22 cellular contexts compared by ENCODE assay signal in the genomic region with DNA sequence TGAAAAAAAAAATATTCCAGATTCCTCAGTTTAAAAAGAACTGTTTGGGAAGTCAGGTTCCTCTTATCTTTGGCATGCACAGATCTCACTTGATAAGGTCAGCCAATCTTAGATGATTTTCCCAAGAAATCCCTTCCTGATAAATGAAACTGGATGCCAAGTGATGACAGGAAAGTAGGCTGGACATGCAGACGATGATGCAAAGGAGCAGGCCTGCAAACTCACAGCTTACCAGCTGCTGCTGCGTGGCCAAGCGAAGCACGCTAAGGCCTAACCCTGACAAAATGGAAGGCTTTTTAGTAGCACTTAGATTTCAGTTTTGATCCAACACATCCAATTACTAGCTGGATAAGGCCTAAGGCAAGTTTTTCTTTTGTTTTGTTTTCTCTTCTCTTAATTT. TPM values are rescaled to one million over a fixed set of nuclear protein-coding genes. Genes with fewer than 3 reads are reported as not detected.
DNase-seq lines count a peak whose midpoint lies in the region; ATAC-seq and TF ChIP-seq lines count a peak whose summit lies in the region.
"Had no signal": no experiment of that assay in that cellular context is flagged by ENCODE, and none has a peak within 500 bp of the region (broad histone marks: within the 10 kb centered on the region; RNA-seq: fewer than 3 reads in every experiment).

No MANE protein-coding gene starts in this region.

- no peaks in the 10 kb centered on the region for H3K9me3 Mint-ChIP-seq in CD14-positive monocyte
- H3K9me3 Mint-ChIP-seq: IgD-negative memory B cell had no signal

- H3K4me1 Mint-ChIP-seq in T-helper 17 cell (peaks cover 13% of the 10 kb centered on the region), CD14-positive monocyte (peaks cover 5% of the 10 kb centered on the region)

- no peak overlapping the region for H3K27ac ChIP-seq in parathyroid adenoma
- H3K27ac ChIP-seq: C4-2B, GM23248, SK-N-MC had no signal

- H3K4me1 ChIP-seq in parathyroid adenoma, result no peaks in the 10 kb centered on the region
- H3K4me1 ChIP-seq: HAP-1 had no signal

- no peaks in the 10 kb centered on the region for H3K36me3 ChIP-seq in parathyroid adenoma (ENCODE audit: control insufficient read depth, insufficient read depth, low read length)

- H3K27me3 Mint-ChIP-seq in T-helper 17 cell, result no peaks in the 10 kb centered on the region
- no peaks in the 10 kb centered on the region for H3K27me3 Mint-ChIP-seq in CD14-positive monocyte (ENCODE audit: low read depth in 3 of 3)
- H3K27me3 Mint-ChIP-seq: IgD-negative memory B cell had no signal

- H3K4me2 ChIP-seq in parathyroid adenoma (ENCODE audit: low read length), result peak overlapping the region; percentile 3

- H3K79me2 ChIP-seq in parathyroid adenoma, result no peaks in the 10 kb centered on the region

- ATAC-seq in GM21737 (IDR thresholded peaks at IDR 0.05; ENCODE audit: unreplicated experiment), result no peak
- ATAC-seq in HG03097 (IDR thresholded peaks at IDR 0.05; ENCODE audit: low FRiP score, unreplicated experiment), result no peak
- ATAC-seq in T-helper 17 cell, result no peak
- ATAC-seq: Right ventricle myocardium inferior had no signal

- peak; percentile 16 for DNase-seq in NCI-H226
- DNase-seq in amniotic epithelial cell (ENCODE audit: low read depth), result peak; percentile 93
- peak; percentile 55 for DNase-seq in fibroblast of villous mesenchyme (ENCODE audit: low read depth)
- DNase-seq in T-helper 17 cell, result no peak
- no peak for DNase-seq in CD14-positive monocyte (ENCODE audit: low spot score)
- DNase-seq: AML-193, DMS 273 treated with DMSO at 0.1 percent for 48 hours, GDM1, GM23248, Karpas-422, NCI-H1436, NCI-H2029, NCI-H510A treated with DMSO at 0.1 percent for 48 hours, NCI-H774 had no signal

- no peaks in the 10 kb centered on the region for H3K27me3 ChIP-seq in parathyroid adenoma (ENCODE audit: control insufficient read depth, insufficient read depth, low read length)

- TF ChIP-seq CTCF in fibroblast of villous mesenchyme (IDR thresholded peaks at IDR 0.05; ENCODE audit: insufficient read depth, low read depth, low read length) (no peak), parathyroid adenoma (IDR thresholded peaks at IDR 0.05) (no peak), CD14-positive monocyte (IDR thresholded peaks at IDR 0.05) (no peak)

- H3K4me3 Mint-ChIP-seq in T-helper 17 cell (no peak overlapping the region), CD14-positive monocyte (no peak overlapping the region)
- H3K4me3 Mint-ChIP-seq: IgD-negative memory B cell had no signal

- H3K9ac ChIP-seq in parathyroid adenoma, result no peak overlapping the region
- H3K9ac ChIP-seq: GM23248 had no signal

- no peak overlapping the region for H2AFZ ChIP-seq in parathyroid adenoma
- H2AFZ ChIP-seq: GM23248 had no signal

- H3K4me3 ChIP-seq in fibroblast of villous mesenchyme (ENCODE audit: low read depth, low read length), result no peak overlapping the region
- H3K4me3 ChIP-seq in parathyroid adenoma (ENCODE audit: low read depth, low read length), result no peak overlapping the region
- H3K4me3 ChIP-seq: GM23248, HAP-1, SK-N-MC had no signal

- H3K36me3 Mint-ChIP-seq in T-helper 17 cell (ENCODE audit: low read depth) (peaks cover 5% of the 10 kb centered on the region), CD14-positive monocyte (peaks cover 55 to 68% of the 10 kb centered on the region in 2 donors)

- H3K27ac Mint-ChIP-seq in T-helper 17 cell, result no peak overlapping the region
- no peak overlapping the region for H3K27ac Mint-ChIP-seq in CD14-positive monocyte
- H3K27ac Mint-ChIP-seq: IgD-negative memory B cell had no signal

- intact Hi-C loops in CD14-positive monocyte (cut with micrococcal nuclease), result no loop called here

- H3K9me3 ChIP-seq in parathyroid adenoma (ENCODE audit: control insufficient read depth, low read length), result no peaks in the 10 kb centered on the region
- H3K9me3 ChIP-seq in T-helper 17 cell (ENCODE audit: control insufficient read depth, low read length, poor library complexity, severe bottlenecking), result no peaks in the 10 kb centered on the region
- H3K9me3 ChIP-seq: HAP-1 had no signal

RNA-seq across cellular contexts. Expression of a gene that starts 10.1 kb away (rescaled TPM):
- total RNA-seq in fibroblast of villous mesenchyme (10.6 and 16.0 TPM in 2 replicates), T-helper 17 cell (10 to 100 TPM; 12.0 to 13.1 TPM)
- 1 to 10 TPM; 6.4 to 7.9 TPM for polyA plus RNA-seq in CD14-positive monocyte

RNA-seq across cellular contexts. Expression of a gene that starts 26.7 kb away (rescaled TPM):
- total RNA-seq in fibroblast of villous mesenchyme (27.1 and 36.7 TPM in 2 replicates), T-helper 17 cell (10 to 100 TPM; 24.7 to 27.7 TPM)
- polyA plus RNA-seq in CD14-positive monocyte, result 10 to 100 TPM; 10.6 to 10.9 TPM

Comparison
In these comparisons a context has a peak if more than half of its experiments do, and no peak if none do; other contexts are left out.
1. DNase-seq: peak in NCI-H226 (single experiment), amniotic epithelial cell (single experiment) and fibroblast of villous mesenchyme (single experiment); none in T-helper 17 cell (0 of 3) and CD14-positive monocyte (single experiment).